8 cellular contexts compared by ENCODE assay signal in the genomic region with DNA sequence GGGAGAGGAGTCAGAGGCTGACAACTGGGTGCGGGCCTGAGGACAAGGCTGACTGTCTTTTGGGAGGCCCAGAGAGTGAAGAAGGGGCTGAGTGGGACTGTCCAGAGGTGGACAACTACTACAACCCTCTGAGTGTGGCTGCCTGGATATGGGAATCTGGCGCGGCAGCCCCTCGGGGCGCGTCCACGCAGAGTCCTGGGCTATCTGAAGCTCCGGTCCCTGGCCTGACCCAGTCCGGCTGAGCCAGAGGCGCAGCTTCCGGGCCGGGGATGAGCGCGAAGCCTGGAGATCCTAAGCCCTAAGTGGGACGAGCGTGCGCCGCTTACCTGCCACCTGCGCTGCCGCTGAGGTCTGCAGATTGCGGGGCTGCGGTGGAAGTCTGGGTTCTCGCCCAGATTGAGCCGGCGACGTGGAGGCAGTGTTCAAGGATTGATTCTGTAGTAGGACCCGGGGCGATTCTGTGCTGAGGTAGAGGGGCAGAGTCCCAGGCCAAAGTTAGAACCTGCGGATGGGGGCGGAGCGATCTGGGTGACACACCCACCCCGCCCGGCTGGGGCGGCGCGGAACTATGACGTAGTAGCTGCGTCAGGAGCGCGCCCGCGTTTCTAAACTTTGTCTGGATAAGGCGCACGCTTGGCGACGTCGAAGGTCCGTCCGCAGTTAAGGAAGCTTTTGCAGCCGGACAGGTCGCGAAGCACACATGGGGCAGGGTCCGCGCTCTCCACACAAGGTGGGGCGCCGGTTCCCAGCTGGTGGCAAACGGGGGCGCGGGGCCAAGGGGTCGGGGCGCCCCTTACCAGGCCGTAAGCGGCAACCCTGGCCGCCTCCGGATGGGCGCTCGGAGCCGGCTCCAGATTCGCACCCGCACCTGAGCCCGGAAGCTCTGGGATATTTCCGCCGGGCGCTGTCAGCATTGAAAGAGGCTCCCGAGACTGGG. TPM values are rescaled to one million over a fixed set of nuclear protein-coding genes. Genes with fewer than 3 reads are reported as not detected.
DNase-seq lines count a peak whose midpoint lies in the region; ATAC-seq and TF ChIP-seq lines count a peak whose summit lies in the region.

A gene (minus strand): TSS at position 526 of the 937 bp plus-strand sequence. CDS start 674 bp downstream, outside the sequence.
A gene with protein sequence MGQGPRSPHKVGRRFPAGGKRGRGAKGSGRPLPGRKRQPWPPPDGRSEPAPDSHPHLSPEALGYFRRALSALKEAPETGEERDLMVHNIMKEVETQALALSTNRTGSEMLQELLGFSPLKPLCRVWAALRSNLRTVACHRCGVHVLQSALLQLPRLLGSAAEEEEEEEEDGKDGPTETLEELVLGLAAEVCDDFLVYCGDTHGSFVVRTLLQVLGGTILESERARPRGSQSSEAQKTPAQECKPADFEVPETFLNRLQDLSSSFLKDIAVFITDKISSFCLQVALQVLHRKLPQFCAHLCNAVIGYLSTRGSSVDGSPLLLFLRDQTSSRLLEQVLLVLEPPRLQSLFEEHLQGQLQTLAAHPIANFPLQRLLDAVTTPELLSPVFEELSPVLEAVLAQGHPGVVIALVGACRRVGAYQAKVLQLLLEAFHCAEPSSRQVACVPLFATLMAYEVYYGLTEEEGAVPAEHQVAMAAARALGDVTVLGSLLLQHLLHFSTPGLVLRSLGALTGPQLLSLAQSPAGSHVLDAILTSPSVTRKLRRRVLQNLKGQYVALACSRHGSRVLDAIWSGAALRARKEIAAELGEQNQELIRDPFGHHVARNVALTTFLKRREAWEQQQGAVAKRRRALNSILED (plus strand): TSS at position 596 of the 937 bp plus-strand sequence. CDS start 105 bp downstream, at position 701.

- peak within 1 kb of the TSS; percentile 80 for H3K4me3 ChIP-seq in CD8-positive, alpha-beta T cell (ENCODE audit: low read depth, low read length)

- POLR2A ChIA-PET in CD8-positive, alpha-beta T cell (lab: Charles Lee): interaction anchor here (1.0 to 4.8 kb wide), 10 partner anchors 9 to 139 kb away, joined by 3 to 44 read pairs (median 4); a partner anchor contains a TSS

- H3K4me1 Mint-ChIP-seq in CD8-positive, alpha-beta T cell (ENCODE audit: low read depth): peaks cover 51% of the 10 kb centered on the region
- H3K4me1 Mint-ChIP-seq in mesothelial cell of epicardium: peaks cover 36% of the 10 kb centered on the region

- intact Hi-C loops in CD8-positive, alpha-beta T cell (cut with DNase I, micrococcal nuclease): loop anchor here (1.0 to 5.0 kb wide), 6 partner anchors 11 to 285 kb away; a partner anchor contains a TSS

- H3K9me3 Mint-ChIP-seq in CD8-positive, alpha-beta T cell: no peaks in the 10 kb centered on the region
- no peaks in the 10 kb centered on the region for H3K9me3 Mint-ChIP-seq in mesothelial cell of epicardium

- ATAC-seq in CD8-positive, alpha-beta T cell: peak; percentile 78
- peak; percentile 72 for ATAC-seq in GM19438 (IDR thresholded peaks at IDR 0.05; ENCODE audit: low read depth, unreplicated experiment)

- H3K27me3 ChIP-seq in CD8-positive, alpha-beta T cell (ENCODE audit: insufficient read depth, low read length): no peaks in the 10 kb centered on the region

- H3K27me3 Mint-ChIP-seq in CD8-positive, alpha-beta T cell (ENCODE audit: low read depth): no peaks in the 10 kb centered on the region
- H3K27me3 Mint-ChIP-seq in mesothelial cell of epicardium (ENCODE audit: low read depth): no peaks in the 10 kb centered on the region

- CTCF ChIA-PET in CD8-positive, alpha-beta T cell (lab: Charles Lee): interaction anchor here (0.7 to 11.9 kb wide), 12 partner anchors 10 to 191 kb away, joined by 3 to 191 read pairs (median 4); a partner anchor contains a TSS

- in situ Hi-C loops in endometrial microvascular endothelial cells (cut with HindIII; ENCODE audit: inconsistent ontology term, low pct_unique_long_range_greater_than_20kb, low sequenced_read_pairs): loop anchor here (10.0 kb wide), 1 partner anchor 95 kb away; a partner anchor contains a TSS

- peak within 1 kb of the TSS; percentile 96 for H3K27ac Mint-ChIP-seq in CD8-positive, alpha-beta T cell
- peak within 1 kb of the TSS; percentile 97 for H3K27ac Mint-ChIP-seq in mesothelial cell of epicardium

- peaks cover 39% of the 10 kb centered on the region for H3K36me3 ChIP-seq in CD8-positive, alpha-beta T cell (ENCODE audit: insufficient read depth, low read length)

- H3K4me1 ChIP-seq in CD8-positive, alpha-beta T cell (ENCODE audit: insufficient read depth, low read length): peaks cover 28% of the 10 kb centered on the region

- peaks cover 73% of the 10 kb centered on the region for H3K36me3 Mint-ChIP-seq in CD8-positive, alpha-beta T cell
- peaks cover 11% of the 10 kb centered on the region for H3K36me3 Mint-ChIP-seq in mesothelial cell of epicardium

- no peaks in the 10 kb centered on the region for H3K9me3 ChIP-seq in CD8-positive, alpha-beta T cell (ENCODE audit: low read length)

- DNase-seq in CD8-positive, alpha-beta T cell: peak; percentile 82 to 98 (median 92)
- peak; percentile 88 for DNase-seq in HK-2 (ENCODE audit: unreplicated experiment)
- peak; percentile 73 for DNase-seq in NOMO-1 treated with dmso at 0.1 percent for 144 hours (lab: John Stamatoyannopoulos, UW; ENCODE audit: unreplicated experiment)
- DNase-seq in activated CD8-positive, alpha-beta memory T cell treated with anti-CD3 and anti-CD28 coated beads, Interleukin-2, amount 50 U/mL, for 24 hours (ENCODE audit: extremely low read depth): peak; percentile 69
- peak; percentile 87 to 98 for DNase-seq in mesothelial cell of epicardium (ENCODE audit: low spot score in 2 of 2, unreplicated experiment in 2 of 2)
- DNase-seq in stimulated activated CD8-positive, alpha-beta memory T cell treated with anti-CD3 and anti-CD28 coated beads, Interleukin-15, amount 100 ng/mL, for 4 hours (ENCODE audit: low read depth in 2 of 2): peak; percentile 80 to 82

- peak within 1 kb of the TSS; percentile 85 for H3K27ac ChIP-seq in CD8-positive, alpha-beta T cell (ENCODE audit: low read depth, low read length)

- peak within 1 kb of the TSS; percentile 94 for H3K4me3 Mint-ChIP-seq in CD8-positive, alpha-beta T cell
- H3K4me3 Mint-ChIP-seq in mesothelial cell of epicardium: peak within 1 kb of the TSS; percentile 97

- TF ChIP-seq CTCF in CD8-positive, alpha-beta T cell (IDR thresholded peaks at IDR 0.05): no peak
- TF ChIP-seq CTCF in mesothelial cell of epicardium (IDR thresholded peaks at IDR 0.05; ENCODE audit: unreplicated experiment): no peak

RNA-seq across cellular contexts. Expression of the first gene that starts in this region (rescaled TPM):
- total RNA-seq in CD8-positive, alpha-beta T cell: 10 to 100 TPM; 24.3 to 28.5 TPM
- total RNA-seq in endometrial microvascular endothelial cells (ENCODE audit: inconsistent ontology term): 23.2 TPM
- total RNA-seq in mesothelial cell of epicardium: 38.3 to 41.4 TPM (median 39.8 TPM) in 3 replicates

RNA-seq across cellular contexts. Expression of the second gene that starts in this region (rescaled TPM):
- total RNA-seq in CD8-positive, alpha-beta T cell: 10 to 100 TPM; 35.6 to 35.8 TPM
- 28.9 TPM for total RNA-seq in endometrial microvascular endothelial cells (ENCODE audit: inconsistent ontology term)
- total RNA-seq in mesothelial cell of epicardium: 27.8 to 30.8 TPM (median 28.8 TPM) in 3 replicates

Comparison
In these comparisons a context has a peak if more than half of its experiments do, and no peak if none do; other contexts are left out.
1. Peak in every context shown above with its lines: DNase-seq, ATAC-seq, H3K4me3 ChIP-seq and H3K27ac ChIP-seq.